Comparison of ENCODE assay signal across 10 cellular contexts in the genomic region with DNA sequence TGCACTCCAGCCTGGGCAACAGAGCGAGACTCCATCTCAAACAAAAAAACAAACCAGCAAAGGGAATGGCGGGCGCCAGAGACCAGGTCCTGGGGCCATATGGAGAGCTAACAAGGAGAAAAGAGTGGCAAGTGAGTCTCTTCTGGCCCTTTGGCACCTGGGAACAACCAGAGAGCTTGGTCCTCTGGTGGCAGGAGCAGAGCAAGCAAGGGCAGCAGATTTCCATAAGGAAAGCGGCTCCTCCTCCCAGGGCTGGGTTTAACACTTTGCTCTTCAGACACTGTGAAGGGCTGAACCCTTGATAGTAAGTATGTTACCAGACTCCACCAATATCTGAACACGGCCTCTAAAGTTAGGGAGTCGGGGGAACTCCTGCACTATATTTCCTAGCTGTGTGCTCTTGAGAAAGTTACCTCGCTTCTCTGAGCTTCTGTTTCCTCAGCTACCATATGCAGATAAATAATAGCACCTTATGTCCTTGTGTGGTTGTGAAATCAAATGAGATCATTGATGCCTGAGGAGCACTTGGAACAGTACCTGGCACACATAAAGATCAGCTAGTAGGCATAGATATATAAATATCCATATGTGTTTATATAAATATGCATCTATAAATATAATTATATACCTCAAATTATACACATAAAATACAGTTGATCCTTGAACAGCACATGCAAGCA. TPM values are rescaled to one million over a fixed set of nuclear protein-coding genes. Genes with fewer than 3 reads are reported as not detected.
DNase-seq lines count a peak whose midpoint lies in the region; ATAC-seq and TF ChIP-seq lines count a peak whose summit lies in the region.
"Had no signal": no experiment of that assay in that cellular context is flagged by ENCODE, and none has a peak within 500 bp of the region (broad histone marks: within the 10 kb centered on the region; RNA-seq: fewer than 3 reads in every experiment).

No MANE protein-coding gene starts in this region.

- H3K27ac ChIP-seq in transverse colon, result peak overlapping the region; percentile 91 to 95 (median 92)

- H3K36me3 Mint-ChIP-seq in activated T-helper 1 cell treated with anti-CD3 and anti-CD28 coated beads, Interleukin-12 subunit alpha, Interleukin-12 subunit beta, Interleukin-2, Interleukin-4 antibody, amounts not matched to agents 30 ng/mL and 10 ng/mL and 1 ng/mL, durations not matched to agents 14 hours and 24 hours and 36 hours (ENCODE audit: low read depth), result no peaks in the 10 kb centered on the region
- H3K36me3 Mint-ChIP-seq in activated naive CD4-positive, alpha-beta T cell treated with anti-CD3 and anti-CD28 coated beads for 36 hours (ENCODE audit: low read depth), result no peaks in the 10 kb centered on the region

- no peak overlapping the region for H3K4me3 Mint-ChIP-seq in activated T-helper 1 cell treated with anti-CD3 and anti-CD28 coated beads, Interleukin-12 subunit alpha, Interleukin-12 subunit beta, Interleukin-2, Interleukin-4 antibody, amounts not matched to agents 30 ng/mL and 10 ng/mL and 1 ng/mL, durations not matched to agents 14 hours and 24 hours and 36 hours
- H3K4me3 Mint-ChIP-seq in activated naive CD4-positive, alpha-beta T cell treated with anti-CD3 and anti-CD28 coated beads for 36 hours, result no peak overlapping the region

- H3K4me3 ChIP-seq in kidney epithelial cell (ENCODE audit: low read depth, low read length), result no peak overlapping the region
- H3K4me3 ChIP-seq in transverse colon, result no peak overlapping the region

- H3K9me3 ChIP-seq in transverse colon, result no peaks in the 10 kb centered on the region

- DNase-seq in DMS53 (lab: John Stamatoyannopoulos, UW) (peak; percentile 76), DMS53 treated with DMSO at 0.1 percent for 48 hours (lab: John Stamatoyannopoulos, UW; ENCODE audit: unreplicated experiment) (no peak), kidney epithelial cell (ENCODE audit: low read depth) (no peak), transverse colon (peak; percentile 43)
- DNase-seq in activated T-helper 1 cell treated with anti-CD3 and anti-CD28 coated beads, Interleukin-12 subunit alpha, Interleukin-12 subunit beta, Interleukin-2, Interleukin-4 antibody, amounts not matched to agents 30 ng/mL and 10 ng/mL and 1 ng/mL, durations not matched to agents 14 hours and 24 hours and 36 hours (ENCODE audit: low spot score), result no peak
- DNase-seq in activated CD4-positive, alpha-beta T cell treated with anti-CD3 and anti-CD28 coated beads for 1 hour, result no peak
- no peak for DNase-seq in activated naive CD4-positive, alpha-beta T cell treated with anti-CD3 and anti-CD28 coated beads for 36 hours
- DNase-seq: aorta, NCI-H1092 had no signal

- peak overlapping the region; percentile 4 for H3K27ac Mint-ChIP-seq in activated T-helper 1 cell treated with anti-CD3 and anti-CD28 coated beads, Interleukin-12 subunit alpha, Interleukin-12 subunit beta, Interleukin-2, Interleukin-4 antibody, amounts not matched to agents 30 ng/mL and 10 ng/mL and 1 ng/mL, durations not matched to agents 14 hours and 24 hours and 36 hours
- H3K27ac Mint-ChIP-seq in activated naive CD4-positive, alpha-beta T cell treated with anti-CD3 and anti-CD28 coated beads for 36 hours, result no peak overlapping the region

- H3K9me3 Mint-ChIP-seq in activated T-helper 1 cell treated with anti-CD3 and anti-CD28 coated beads, Interleukin-12 subunit alpha, Interleukin-12 subunit beta, Interleukin-2, Interleukin-4 antibody, amounts not matched to agents 30 ng/mL and 10 ng/mL and 1 ng/mL, durations not matched to agents 14 hours and 24 hours and 36 hours, result no peaks in the 10 kb centered on the region
- H3K9me3 Mint-ChIP-seq in activated naive CD4-positive, alpha-beta T cell treated with anti-CD3 and anti-CD28 coated beads for 36 hours, result no peaks in the 10 kb centered on the region

- peaks cover 20% of the 10 kb centered on the region for H3K4me1 Mint-ChIP-seq in activated T-helper 1 cell treated with anti-CD3 and anti-CD28 coated beads, Interleukin-12 subunit alpha, Interleukin-12 subunit beta, Interleukin-2, Interleukin-4 antibody, amounts not matched to agents 30 ng/mL and 10 ng/mL and 1 ng/mL, durations not matched to agents 14 hours and 24 hours and 36 hours (ENCODE audit: low read depth)
- peaks cover 6% of the 10 kb centered on the region for H3K4me1 Mint-ChIP-seq in activated naive CD4-positive, alpha-beta T cell treated with anti-CD3 and anti-CD28 coated beads for 36 hours (ENCODE audit: low read depth)

- peaks cover 26 to 35% (median 31%) of the 10 kb centered on the region in 4 donors for H3K4me1 ChIP-seq in transverse colon

- ATAC-seq in GM21515 (IDR thresholded peaks at IDR 0.05; ENCODE audit: unreplicated experiment), result no peak

- TF ChIP-seq CTCF in kidney epithelial cell (IDR thresholded peaks at IDR 0.05; ENCODE audit: insufficient read depth, low read length, poor library complexity, severe bottlenecking) (peak; percentile 20), transverse colon (IDR thresholded peaks at IDR 0.05) (peak in 4 of 5 experiments; percentile 21 to 56 (median 36))

- WGBS in transverse colon (ENCODE audit: low coverage in 1 of 2), 2 donors, result 0 to 58% methylated on average over 1 to 7 of the region's 7 CpGs

- H3K36me3 ChIP-seq in kidney epithelial cell (ENCODE audit: control insufficient read depth, insufficient read depth, low read length) (no peaks in the 10 kb centered on the region), transverse colon (no peaks in the 10 kb centered on the region)

- CTCF ChIA-PET in activated naive CD4-positive, alpha-beta T cell treated with anti-CD3 and anti-CD28 coated beads for 36 hours (lab: Charles Lee), result interaction anchor here (1.4 to 6.0 kb wide), 5 partner anchors 13 to 239 kb away, joined by 5 to 69 read pairs (median 6); no protein-coding TSS in a partner anchor

- H3K27me3 ChIP-seq in kidney epithelial cell (ENCODE audit: control insufficient read depth, insufficient read depth, low read length) (no peaks in the 10 kb centered on the region), transverse colon (no peaks in the 10 kb centered on the region)

- H3K27me3 Mint-ChIP-seq in activated T-helper 1 cell treated with anti-CD3 and anti-CD28 coated beads, Interleukin-12 subunit alpha, Interleukin-12 subunit beta, Interleukin-2, Interleukin-4 antibody, amounts not matched to agents 30 ng/mL and 10 ng/mL and 1 ng/mL, durations not matched to agents 14 hours and 24 hours and 36 hours (ENCODE audit: insufficient read depth), result peaks cover 9% of the 10 kb centered on the region
- peaks cover 19% of the 10 kb centered on the region for H3K27me3 Mint-ChIP-seq in activated naive CD4-positive, alpha-beta T cell treated with anti-CD3 and anti-CD28 coated beads for 36 hours (ENCODE audit: low read depth)

- no peak for TF ChIP-seq EP300 in transverse colon (IDR thresholded peaks at IDR 0.05; ENCODE audit: low read depth)

- intact Hi-C loops in activated T-helper 1 cell treated with anti-CD3 and anti-CD28 coated beads, Interleukin-12 subunit alpha, Interleukin-12 subunit beta, Interleukin-2, Interleukin-4 antibody, amounts not matched to agents 30 ng/mL and 10 ng/mL and 1 ng/mL, durations not matched to agents 14 hours and 24 hours and 36 hours (cut with micrococcal nuclease), result no loop called here
- intact Hi-C loops in transverse colon (cut with DNase I; ENCODE audit: low total_unique reads), result no loop called here
- intact Hi-C loops in activated naive CD4-positive, alpha-beta T cell treated with anti-CD3 and anti-CD28 coated beads for 36 hours (cut with micrococcal nuclease), result no loop called here

- in situ Hi-C loops in transverse colon (cut with MboI; ENCODE audit: low pct_ligation_motif_present in 1 of 4, low pct_unique_long_range_greater_than_20kb in 1 of 4, low sequenced_read_pairs in 3 of 4), result loop anchor here in 2 of 4 donors (5.0 kb wide), 2 partner anchors 75 to 80 kb away; partner anchors contain the start of gene CD9 (in 1 of the 2)

- no peak for TF ChIP-seq POLR2A in transverse colon (IDR thresholded peaks at IDR 0.05)

RNA-seq across cellular contexts. Expression of gene PLEKHG6, which starts 33.4 kb away (rescaled TPM):
- not detected in 2 replicates for total RNA-seq in activated T-helper 1 cell treated with anti-CD3 and anti-CD28 coated beads, Interleukin-12 subunit alpha, Interleukin-12 subunit beta, Interleukin-2, Interleukin-4 antibody, amounts not matched to agents 30 ng/mL and 10 ng/mL and 1 ng/mL, durations not matched to agents 14 hours and 24 hours and 36 hours
- total RNA-seq in kidney epithelial cell (2.3 and 3.3 TPM in 2 replicates), transverse colon (100 to 1,000 TPM; 142 to 373 (median 198) TPM)
- total RNA-seq in activated naive CD4-positive, alpha-beta T cell treated with anti-CD3 and anti-CD28 coated beads for 36 hours, result not detected

Comparison
In these comparisons a context has a peak if more than half of its experiments do, and no peak if none do; other contexts are left out.
1. DNase-seq: peak in DMS53 (single experiment) and transverse colon (single experiment); none in DMS53 treated with DMSO at 0.1 percent for 48 hours (single experiment), activated T-helper 1 cell treated with anti-CD3 and anti-CD28 coated beads, Interleukin-12 subunit alpha, Interleukin-12 subunit beta, Interleukin-2, Interleukin-4 antibody, amounts not matched to agents 30 ng/mL and 10 ng/mL and 1 ng/mL, durations not matched to agents 14 hours and 24 hours and 36 hours (single experiment), kidney epithelial cell (single experiment), activated CD4-positive, alpha-beta T cell treated with anti-CD3 and anti-CD28 coated beads for 1 hour (single experiment) and activated naive CD4-positive, alpha-beta T cell treated with anti-CD3 and anti-CD28 coated beads for 36 hours (single experiment).
2. RNA of gene PLEKHG6, which starts 33.4 kb away (total RNA-seq): 142 to 373 TPM in transverse colon; 2.3 to 3.3 TPM in kidney epithelial cell, not detected in activated naive CD4-positive, alpha-beta T cell treated with anti-CD3 and anti-CD28 coated beads for 36 hours and not detected in activated T-helper 1 cell treated with anti-CD3 and anti-CD28 coated beads, Interleukin-12 subunit alpha, Interleukin-12 subunit beta, Interleukin-2, Interleukin-4 antibody, amounts not matched to agents 30 ng/mL and 10 ng/mL and 1 ng/mL, durations not matched to agents 14 hours and 24 hours and 36 hours; every median in the first group is over 10 times any median in the second.